22 cellular contexts compared by ENCODE assay signal in the genomic region with DNA sequence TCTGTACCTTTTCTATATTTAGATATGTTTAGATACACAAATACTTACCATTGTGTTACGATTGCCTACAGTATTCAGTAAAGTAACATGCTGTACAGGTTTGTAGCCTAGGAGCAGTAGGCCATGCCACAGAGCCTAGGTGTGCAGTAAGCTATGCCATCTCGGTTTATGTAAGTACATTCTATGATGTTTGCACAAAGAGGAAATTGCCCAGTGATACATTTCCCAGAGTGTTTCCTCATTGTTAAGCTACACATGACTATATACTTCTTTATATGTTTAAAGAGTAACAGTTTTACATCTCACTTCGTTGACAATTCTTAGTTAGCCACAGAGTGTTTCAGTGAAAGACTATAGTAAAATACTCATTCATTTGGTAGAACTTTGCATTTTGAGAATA. TPM values are rescaled to one million over a fixed set of nuclear protein-coding genes. Genes with fewer than 3 reads are reported as not detected.
"Had no signal": no experiment of that assay in that cellular context is flagged by ENCODE, and none has a peak within 500 bp of the region (broad histone marks: within the 10 kb centered on the region; RNA-seq: fewer than 3 reads in every experiment).

No MANE protein-coding gene starts in this region.

- DNase-seq: IMR-90, Karpas-422, KG1, MM.1S, NCI-H1048, NCI-H1105, NCI-H1417, NCI-H1436 treated with DMSO at 0.1 percent for 48 hours, NCI-H1694, NCI-H187 treated with DMSO at 0.1 percent for 48 hours, NCI-H2029 treated with DMSO at 0.1 percent for 48 hours, NCI-H2227 treated with DMSO at 0.1 percent for 48 hours, NCI-H524, NCI-H526 treated with DMSO at 0.1 percent for 48 hours, NCI-H774, Right ventricle myocardium superior, RPMI8226, SIG-M5 had no signal

- H3K4me1 ChIP-seq: SJSA1 had no signal

- H3K36me3 ChIP-seq: SJSA1 had no signal

- H3K9me3 ChIP-seq: SJSA1 had no signal

- ATAC-seq: HepG2 had no signal

- H3K4me3 ChIP-seq: SJSA1, SK-N-MC had no signal

RNA-seq across cellular contexts. Expression of gene SLC35F1, which starts 51.5 kb away (rescaled TPM):
- total RNA-seq: HepG2, IMR-90, NCI-H460 had no signal
- polyA plus RNA-seq: IMR-90 had no signal
